ENCODE assay signal across 1 cellular context in genomic region chr22:37804502-37804885, GRCh38.
A peak's percentile ranks its signal among the peaks of the same experiment; 100 is the strongest.
TF ChIP-seq lines count a peak whose summit lies in the region.

No MANE protein-coding gene starts in this region.

TF ChIP-seq in H1, 55 proteins besides CTCF, POLR2A, EP300 and RAD21:
- TF ChIP-seq SP1 (IDR thresholded peaks at IDR 0.05; ENCODE audit: low read depth, low read length) (no peak), BCL11A (IDR thresholded peaks at IDR 0.05; ENCODE audit: low read depth in 2 of 2, low read length in 2 of 2) (no peak), EZH2 (IDR thresholded peaks at IDR 0.05; ENCODE audit: low read depth, low read length, severe bottlenecking) (peak; percentile 10), TEAD4 (IDR thresholded peaks at IDR 0.05; ENCODE audit: low read depth, low read length) (no peak), CBX8 (IDR thresholded peaks at IDR 0.05; ENCODE audit: borderline replicate concordance, low read depth, low read length) (no peak), SP2 (IDR thresholded peaks at IDR 0.05; ENCODE audit: low read length) (no peak), KDM1A (IDR thresholded peaks at IDR 0.05; ENCODE audit: borderline replicate concordance, low read length) (no peak)
